In the genomic region with DNA sequence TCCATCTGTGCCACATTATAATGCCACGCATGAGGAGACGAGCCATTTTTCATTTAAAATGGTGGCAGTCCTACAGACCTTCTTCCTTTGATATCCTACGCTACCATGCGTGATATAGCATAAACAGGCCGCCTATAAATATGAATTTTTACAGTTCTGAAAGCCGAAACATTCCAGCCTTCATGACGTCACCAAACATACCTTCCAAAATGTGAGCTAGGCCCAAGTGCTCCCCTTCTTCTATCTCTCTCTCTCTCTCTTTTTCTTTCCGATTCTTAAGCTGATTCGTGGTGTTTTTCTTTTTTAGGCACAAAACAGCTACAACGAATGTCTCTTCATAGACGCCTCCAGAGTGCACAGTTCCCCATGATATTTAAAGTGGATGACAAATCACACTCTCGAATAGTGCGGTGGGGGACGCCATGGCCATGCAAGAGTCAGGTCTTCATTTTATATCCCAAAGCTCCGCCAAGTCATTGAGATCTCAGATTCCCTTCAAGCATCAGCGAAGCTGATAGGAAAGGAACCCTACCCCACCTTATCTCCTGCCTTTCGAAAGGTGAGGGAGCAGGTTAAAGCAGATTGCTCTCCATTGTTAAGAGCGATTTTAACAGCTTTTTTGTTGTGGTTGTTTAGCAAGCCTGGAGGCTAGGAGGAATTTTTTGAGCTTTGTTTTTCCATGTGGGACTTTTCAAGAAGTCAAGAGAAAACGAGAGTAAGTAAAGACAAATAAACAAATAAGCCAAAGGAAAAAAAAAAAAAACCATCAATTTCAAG, we compare ENCODE assay signal across 2 cellular contexts.
TF ChIP-seq lines count a peak whose summit lies in the region.

No MANE protein-coding gene starts in this region.

TF ChIP-seq in GM23338, 12 proteins besides CTCF, POLR2A, EP300 and RAD21 (continued from another document):
- no peak for TF ChIP-seq CREB1 (CRISPR knock-in tag; IDR thresholded peaks at IDR 0.05; ENCODE audit: low read depth)
- no peak for TF ChIP-seq ZNF114 (CRISPR knock-in tag; IDR thresholded peaks at IDR 0.05)
- no peak for TF ChIP-seq ZNF331 (CRISPR knock-in tag; IDR thresholded peaks at IDR 0.05; ENCODE audit: low read depth)
TF ChIP-seq in GM23338: peak in this region for 0.

TF ChIP-seq in SK-N-SH, 30 proteins besides CTCF, POLR2A, EP300 and RAD21 (continued from another document):
- TF ChIP-seq, protein P1, sequence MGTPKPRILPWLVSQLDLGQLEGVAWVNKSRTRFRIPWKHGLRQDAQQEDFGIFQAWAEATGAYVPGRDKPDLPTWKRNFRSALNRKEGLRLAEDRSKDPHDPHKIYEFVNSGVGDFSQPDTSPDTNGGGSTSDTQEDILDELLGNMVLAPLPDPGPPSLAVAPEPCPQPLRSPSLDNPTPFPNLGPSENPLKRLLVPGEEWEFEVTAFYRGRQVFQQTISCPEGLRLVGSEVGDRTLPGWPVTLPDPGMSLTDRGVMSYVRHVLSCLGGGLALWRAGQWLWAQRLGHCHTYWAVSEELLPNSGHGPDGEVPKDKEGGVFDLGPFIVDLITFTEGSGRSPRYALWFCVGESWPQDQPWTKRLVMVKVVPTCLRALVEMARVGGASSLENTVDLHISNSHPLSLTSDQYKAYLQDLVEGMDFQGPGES (IDR thresholded peaks at IDR 0.05; ENCODE audit: low read depth, low read length), result no peak
- no peak for TF ChIP-seq NRF1 (IDR thresholded peaks at IDR 0.05; ENCODE audit: low read depth, low read length)
- TF ChIP-seq, protein P2, sequence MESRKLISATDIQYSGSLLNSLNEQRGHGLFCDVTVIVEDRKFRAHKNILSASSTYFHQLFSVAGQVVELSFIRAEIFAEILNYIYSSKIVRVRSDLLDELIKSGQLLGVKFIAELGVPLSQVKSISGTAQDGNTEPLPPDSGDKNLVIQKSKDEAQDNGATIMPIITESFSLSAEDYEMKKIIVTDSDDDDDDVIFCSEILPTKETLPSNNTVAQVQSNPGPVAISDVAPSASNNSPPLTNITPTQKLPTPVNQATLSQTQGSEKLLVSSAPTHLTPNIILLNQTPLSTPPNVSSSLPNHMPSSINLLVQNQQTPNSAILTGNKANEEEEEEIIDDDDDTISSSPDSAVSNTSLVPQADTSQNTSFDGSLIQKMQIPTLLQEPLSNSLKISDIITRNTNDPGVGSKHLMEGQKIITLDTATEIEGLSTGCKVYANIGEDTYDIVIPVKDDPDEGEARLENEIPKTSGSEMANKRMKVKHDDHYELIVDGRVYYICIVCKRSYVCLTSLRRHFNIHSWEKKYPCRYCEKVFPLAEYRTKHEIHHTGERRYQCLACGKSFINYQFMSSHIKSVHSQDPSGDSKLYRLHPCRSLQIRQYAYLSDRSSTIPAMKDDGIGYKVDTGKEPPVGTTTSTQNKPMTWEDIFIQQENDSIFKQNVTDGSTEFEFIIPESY (IDR thresholded peaks at IDR 0.05; ENCODE audit: borderline replicate concordance, low read depth), result no peak
- TF ChIP-seq FOXJ3 (CRISPR knock-in tag; IDR thresholded peaks at IDR 0.05), result no peak
- TF ChIP-seq POLR2AphosphoS5 (IDR thresholded peaks at IDR 0.05; ENCODE audit: low read depth, low read length), result no peak
- TF ChIP-seq, protein P3, sequence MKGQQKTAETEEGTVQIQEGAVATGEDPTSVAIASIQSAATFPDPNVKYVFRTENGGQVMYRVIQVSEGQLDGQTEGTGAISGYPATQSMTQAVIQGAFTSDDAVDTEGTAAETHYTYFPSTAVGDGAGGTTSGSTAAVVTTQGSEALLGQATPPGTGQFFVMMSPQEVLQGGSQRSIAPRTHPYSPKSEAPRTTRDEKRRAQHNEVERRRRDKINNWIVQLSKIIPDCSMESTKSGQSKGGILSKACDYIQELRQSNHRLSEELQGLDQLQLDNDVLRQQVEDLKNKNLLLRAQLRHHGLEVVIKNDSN (IDR thresholded peaks at IDR 0.05; ENCODE audit: borderline replicate concordance, low read depth), result no peak
- TF ChIP-seq, protein P4, sequence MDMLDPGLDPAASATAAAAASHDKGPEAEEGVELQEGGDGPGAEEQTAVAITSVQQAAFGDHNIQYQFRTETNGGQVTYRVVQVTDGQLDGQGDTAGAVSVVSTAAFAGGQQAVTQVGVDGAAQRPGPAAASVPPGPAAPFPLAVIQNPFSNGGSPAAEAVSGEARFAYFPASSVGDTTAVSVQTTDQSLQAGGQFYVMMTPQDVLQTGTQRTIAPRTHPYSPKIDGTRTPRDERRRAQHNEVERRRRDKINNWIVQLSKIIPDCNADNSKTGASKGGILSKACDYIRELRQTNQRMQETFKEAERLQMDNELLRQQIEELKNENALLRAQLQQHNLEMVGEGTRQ (IDR thresholded peaks at IDR 0.05; ENCODE audit: borderline replicate concordance, low read depth, low read length), result no peak
- TF ChIP-seq TEAD4 (IDR thresholded peaks at IDR 0.05; ENCODE audit: borderline replicate concordance, insufficient read depth), result no peak
- no peak for TF ChIP-seq YY1 (IDR thresholded peaks at IDR 0.05; ENCODE audit: low read depth)
- TF ChIP-seq TAF1 (IDR thresholded peaks at IDR 0.05; ENCODE audit: borderline replicate concordance, low read depth, low read length), result no peak
- TF ChIP-seq MXI1 (IDR thresholded peaks at IDR 0.05; ENCODE audit: low read depth, low read length), result no peak
- TF ChIP-seq SIN3A (IDR thresholded peaks at IDR 0.05; ENCODE audit: borderline replicate concordance, low read depth, low read length), result no peak
- TF ChIP-seq, protein P5, sequence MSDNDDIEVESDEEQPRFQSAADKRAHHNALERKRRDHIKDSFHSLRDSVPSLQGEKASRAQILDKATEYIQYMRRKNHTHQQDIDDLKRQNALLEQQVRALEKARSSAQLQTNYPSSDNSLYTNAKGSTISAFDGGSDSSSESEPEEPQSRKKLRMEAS (IDR thresholded peaks at IDR 0.05; ENCODE audit: low read depth), result no peak
- no peak for TF ChIP-seq NFIC (IDR thresholded peaks at IDR 0.05; ENCODE audit: borderline replicate concordance)
